In genomic region chr9:89000281-89000875, GRCh38 we compare ENCODE assay signal across 9 cellular contexts. TPM values are rescaled to one million over a fixed set of nuclear protein-coding genes. Genes with fewer than 3 reads are reported as not detected.
DNase-seq lines count a peak whose midpoint lies in the region; ATAC-seq lines count a peak whose summit lies in the region.
"Had no signal": no experiment of that assay in that cellular context is flagged by ENCODE, and none has a peak within 500 bp of the region (broad histone marks: within the 10 kb centered on the region; RNA-seq: fewer than 3 reads in every experiment).

No MANE protein-coding gene starts in this region.

- peaks cover 0 to 3% of the 10 kb centered on the region in 2 donors for H3K4me1 ChIP-seq in aorta (ENCODE audit: control insufficient read depth in 1 of 2, insufficient read depth in 2 of 2, low read length in 2 of 2)

- H3K27me3 ChIP-seq in aorta (ENCODE audit: control insufficient read depth in 1 of 2, insufficient read depth in 2 of 2, low read length in 1 of 2) (no peaks in the 10 kb centered on the region), H7 (ENCODE audit: control insufficient read depth, insufficient read depth, low read length) (no peaks in the 10 kb centered on the region)

- no peaks in the 10 kb centered on the region for H3K9me3 ChIP-seq in aorta (ENCODE audit: control insufficient read depth, low read length)

- intact Hi-C loops in left ventricle myocardium superior (cut with micrococcal nuclease): no loop called here
- intact Hi-C loops in Right ventricle myocardium inferior (cut with DNase I): loop anchor here (2.0 to 5.0 kb wide), 2 partner anchors 278 to 343 kb away; no protein-coding TSS in a partner anchor
- intact Hi-C loops in aorta (cut with DNase I): loop anchor here in 1 of 2 donors (2.0 to 10.0 kb wide), 2 partner anchors 408 to 616 kb away; partner anchors contain the start of gene SPIN1

- DNase-seq in left ventricle myocardium superior (peak; percentile 40), Right ventricle myocardium inferior (ENCODE audit: missing footprints) (no peak), cerebellar cortex (ENCODE audit: low spot score) (peak; percentile 51), myocyte (ENCODE audit: low read depth) (peak; percentile 10), aorta (no peak), H7 (no peak), NCI-H1930 (lab: John Stamatoyannopoulos, UW) (no peak)

- peak; percentile 9 for ATAC-seq in left ventricle myocardium superior
- ATAC-seq in Right ventricle myocardium inferior: no peak
- ATAC-seq in aorta (ENCODE audit: low FRiP score): peak; percentile 13
- no peak for ATAC-seq in GM18861 (IDR thresholded peaks at IDR 0.05; ENCODE audit: unreplicated experiment)

- H3K4me3 ChIP-seq in aorta (ENCODE audit: low read length in 2 of 2) (no peak overlapping the region), H7 (ENCODE audit: insufficient read depth, low read depth, low read length) (no peak overlapping the region)

- H3K27ac ChIP-seq in aorta (ENCODE audit: low read depth in 1 of 2, low read length in 2 of 2): peak overlapping the region in 1 of 2 donors; percentile 64

- H3K36me3 ChIP-seq in aorta (ENCODE audit: control insufficient read depth in 1 of 2, insufficient read depth in 2 of 2, low read length in 1 of 2): peaks cover 0 to 13% of the 10 kb centered on the region in 2 donors
- no peaks in the 10 kb centered on the region; the same call in none of the 2 replicates for H3K36me3 ChIP-seq in H7 (replicated peaks; ENCODE audit: control insufficient read depth, insufficient read depth, low read length)

- 75 to 77% methylated on average over 11 of the region's 11 CpGs for WGBS in aorta, 2 donors

RNA-seq across cellular contexts. Expression of gene S1PR3, which starts 9.1 kb away (rescaled TPM):
- total RNA-seq in left ventricle myocardium superior (19.8 TPM), Right ventricle myocardium inferior (27.5 TPM), myocyte (0.70 and 1.3 TPM in 2 replicates), aorta (100 to 1,000 TPM in 1 of 2 donors, 10 to 100 TPM in 1; 42.4 to 139 TPM)
- polyA plus RNA-seq in myocyte (2012): 0.87 TPM
- polyA plus RNA-seq in aorta: 10 to 100 TPM; 31.1 to 50.6 TPM
- total RNA-seq in H7 (2014; rRNA removed; shearing (Covaris generic)): 9.3 and 25.0 TPM in 2 replicates
- total RNA-seq: naive thymus-derived CD8-positive, alpha-beta T cell had no signal
- polyA plus RNA-seq: naive thymus-derived CD8-positive, alpha-beta T cell had no signal

Comparison
In these comparisons a context has a peak if more than half of its experiments do, and no peak if none do; other contexts are left out.
1. ATAC-seq: peak in left ventricle myocardium superior (single experiment) and aorta (single experiment); none in Right ventricle myocardium inferior (single experiment) and GM18861 (single experiment).
2. DNase-seq: peak in left ventricle myocardium superior (single experiment), cerebellar cortex (single experiment) and myocyte (single experiment); none in Right ventricle myocardium inferior (single experiment), aorta (0 of 2), H7 (single experiment) and NCI-H1930 (0 of 2).